21 cellular contexts compared by ENCODE assay signal in the genomic region with DNA sequence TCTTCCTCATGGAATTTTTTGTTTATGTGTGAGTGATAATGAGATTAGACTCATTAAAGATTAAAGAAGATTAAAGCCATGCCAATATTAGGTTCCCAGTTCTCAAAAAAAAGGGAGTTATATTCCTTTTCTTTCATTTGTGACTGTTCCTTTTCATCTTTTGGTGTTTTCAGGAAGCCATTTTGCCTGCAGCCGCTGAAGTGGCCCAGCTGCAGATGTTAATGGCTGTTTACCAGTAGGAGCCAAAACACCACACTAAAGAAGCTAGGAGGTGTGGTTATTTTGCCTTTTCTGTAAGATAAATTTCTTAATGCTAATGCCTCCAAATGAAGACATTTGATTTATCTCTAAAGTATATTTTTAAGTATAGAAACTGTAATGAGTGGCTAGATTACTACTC. TPM values are rescaled to one million over a fixed set of nuclear protein-coding genes. Genes with fewer than 3 reads are reported as not detected.
"Had no signal": no experiment of that assay in that cellular context is flagged by ENCODE, and none has a peak within 500 bp of the region (broad histone marks: within the 10 kb centered on the region; RNA-seq: fewer than 3 reads in every experiment).

No MANE protein-coding gene starts in this region.

- H3K27me3 ChIP-seq: dorsolateral prefrontal cortex, esophagus muscularis mucosa, gastroesophageal sphincter, sigmoid colon, stomach, transverse colon had no signal

- H3K27ac Mint-ChIP-seq: naive thymus-derived CD4-positive, alpha-beta T cell; nephron progenitor cell had no signal

- H3K4me1 ChIP-seq: gastroesophageal sphincter, sigmoid colon, stomach, transverse colon had no signal

- FAIRE-seq: endometrium had no signal

- ATAC-seq: gastroesophageal sphincter; naive thymus-derived CD4-positive, alpha-beta T cell had no signal

- H3K4me1 Mint-ChIP-seq: naive thymus-derived CD4-positive, alpha-beta T cell had no signal

- H3K36me3 ChIP-seq: esophagus muscularis mucosa, gastroesophageal sphincter, sigmoid colon, stomach, thoracic aorta, transverse colon had no signal

- H3K36me3 Mint-ChIP-seq: naive thymus-derived CD4-positive, alpha-beta T cell had no signal

- H3K9me3 Mint-ChIP-seq: nephron progenitor cell had no signal

- H3K27ac ChIP-seq: dorsolateral prefrontal cortex, epithelial cell of prostate, esophagus muscularis mucosa, gastroesophageal sphincter, sigmoid colon, skin epidermis, stomach, thoracic aorta, transverse colon had no signal

- H3K4me3 ChIP-seq: dorsolateral prefrontal cortex, esophagus muscularis mucosa, gastroesophageal sphincter, sigmoid colon, skin epidermis, stomach, thoracic aorta, transverse colon had no signal

- DNase-seq: cortex of kidney; dorsolateral prefrontal cortex; effector CD8-positive, alpha-beta T cell; foreskin fibroblast; mesendoderm; naive thymus-derived CD4-positive, alpha-beta T cell; nephron progenitor cell; posterior cingulate gyrus; sigmoid colon; stimulated activated CD4-positive, alpha-beta T cell treated with anti-CD3 and anti-CD28 coated beads, Interleukin-2, amount 100 ng/mL, for 24 hours; stimulated activated naive CD4-positive, alpha-beta T cell; stomach; substantia nigra; transverse colon had no signal

- H3K9me3 ChIP-seq: esophagus muscularis mucosa, gastroesophageal sphincter, sigmoid colon, stomach, thoracic aorta, transverse colon had no signal

- H3K4me3 Mint-ChIP-seq: naive thymus-derived CD4-positive, alpha-beta T cell; nephron progenitor cell had no signal

RNA-seq across cellular contexts. Expression of a gene that starts 36.3 kb away (rescaled TPM):
- total RNA-seq: mononuclear cell; naive thymus-derived CD4-positive, alpha-beta T cell had no signal
- polyA plus RNA-seq: naive thymus-derived CD4-positive, alpha-beta T cell had no signal
